In genomic region chr18:5237723-5238370, GRCh38 we compare ENCODE assay signal across 8 cellular contexts. TPM values are rescaled to one million over a fixed set of nuclear protein-coding genes. Genes with fewer than 3 reads are reported as not detected.
DNase-seq lines count a peak whose midpoint lies in the region; ATAC-seq and TF ChIP-seq lines count a peak whose summit lies in the region.

No MANE protein-coding gene starts in this region.

- H3K27me3 Mint-ChIP-seq in GM23338 (ENCODE audit: insufficient read depth, low read depth, poor library complexity) = peaks cover 3% of the 10 kb centered on the region
- H3K27me3 Mint-ChIP-seq in activated naive CD8-positive, alpha-beta T cell = no peaks in the 10 kb centered on the region
- H3K27me3 Mint-ChIP-seq in osteocyte (ENCODE audit: unreplicated experiment) = peaks cover 12% of the 10 kb centered on the region

- POLR2A ChIA-PET in SK-N-SH (lab: Yijun Ruan, JAX) = interaction anchor here (0.8 to 3.3 kb wide), 3 partner anchors 11 to 57 kb away, joined by 3 to 30 read pairs (median 4); partner anchors contain the start of gene ZBTB14

- H3K4me2 ChIP-seq in GM23338 (peak overlapping the region; percentile 98), Loucy (ENCODE audit: low read depth, low read length, poor library complexity, severe bottlenecking) (peak overlapping the region; percentile 77), SK-N-SH (peak overlapping the region; percentile 90)

- H3F3A ChIP-seq in GM23338 (replicated peaks; ENCODE audit: low read depth) (no peaks in the 10 kb centered on the region; the same call in 1 of the 2 replicates), Loucy (ENCODE audit: low read depth) (no peaks in the 10 kb centered on the region), SK-N-SH (replicated peaks; ENCODE audit: insufficient read depth) (no peaks in the 10 kb centered on the region)

- H3K9me3 Mint-ChIP-seq in GM23338 = peaks cover 2% of the 10 kb centered on the region; the same call in 1 of the 3 replicates
- no peaks in the 10 kb centered on the region for H3K9me3 Mint-ChIP-seq in activated naive CD8-positive, alpha-beta T cell (ENCODE audit: low read depth)
- H3K9me3 Mint-ChIP-seq in osteocyte (ENCODE audit: unreplicated experiment) = no peaks in the 10 kb centered on the region

- no peak for TF ChIP-seq RAD21 in SK-N-SH (IDR thresholded peaks at IDR 0.05; ENCODE audit: low read length)

- H3K36me3 ChIP-seq in GM23338 (ENCODE audit: insufficient read depth) (no peaks in the 10 kb centered on the region), Loucy (ENCODE audit: insufficient read depth, low read length) (no peaks in the 10 kb centered on the region), SK-N-SH (replicated peaks in 1 of 2; ENCODE audit: control insufficient read depth in 1 of 2, insufficient read depth in 2 of 2, low read length in 1 of 2) (peaks cover 0 to 10% of the 10 kb centered on the region in 2 experiments), thoracic aorta (peaks cover 9% of the 10 kb centered on the region)

- H3K27ac Mint-ChIP-seq in GM23338 = peak overlapping the region; percentile 96
- H3K27ac Mint-ChIP-seq in activated naive CD8-positive, alpha-beta T cell = peak overlapping the region; percentile 97
- peak overlapping the region; percentile 99 for H3K27ac Mint-ChIP-seq in osteocyte (ENCODE audit: unreplicated experiment)

- H3K4me1 Mint-ChIP-seq in GM23338 (peaks cover 13% of the 10 kb centered on the region; the same call in 2 of the 3 replicates), osteocyte (ENCODE audit: unreplicated experiment) (peaks cover 33% of the 10 kb centered on the region)
- peaks cover 52% of the 10 kb centered on the region for H3K4me1 Mint-ChIP-seq in activated naive CD8-positive, alpha-beta T cell (ENCODE audit: low read depth)

- peak overlapping the region; percentile 99 for H2AFZ ChIP-seq in GM23338
- H2AFZ ChIP-seq in Loucy (ENCODE audit: low read length) = peak overlapping the region; percentile 75
- peak overlapping the region; percentile 99 for H2AFZ ChIP-seq in SK-N-SH (ENCODE audit: low read depth)

- DNase-seq in GF-D8 (lab: John Stamatoyannopoulos, UW) (peak; percentile 72), GM23338 (ENCODE audit: low spot score) (peak; percentile 92), SK-N-SH (peak; percentile 90), head of caudate nucleus (peak; percentile 77 to 96 (median 92)), osteocyte (ENCODE audit: extremely low spot score, unreplicated experiment) (peak; percentile 95), thoracic aorta (ENCODE audit: low spot score) (peak; percentile 47)

- TF ChIP-seq EP300 in SK-N-SH (IDR thresholded peaks at IDR 0.05; ENCODE audit: borderline replicate concordance in 1 of 2, low read depth in 1 of 2, low read length in 1 of 2) = no peak

- ATAC-seq in GM23338 (peak; percentile 92), thoracic aorta (ENCODE audit: insufficient number of reproducible peaks, low FRiP score, low read depth) (peak; percentile 91)

- H3K4me1 ChIP-seq in GM23338 (ENCODE audit: insufficient read depth) = peaks cover 15% of the 10 kb centered on the region
- H3K4me1 ChIP-seq in Loucy (ENCODE audit: insufficient read depth, low read length, poor library complexity, severe bottlenecking) = no peaks in the 10 kb centered on the region
- peaks cover 0 to 10% of the 10 kb centered on the region in 2 experiments; a peak in 2 of 4 replicates for H3K4me1 ChIP-seq in SK-N-SH (ENCODE audit: control insufficient read depth in 1 of 2, insufficient read depth in 2 of 2, low read depth in 1 of 2, low read length in 1 of 2)
- peaks cover 15 to 31% of the 10 kb centered on the region in 2 donors for H3K4me1 ChIP-seq in thoracic aorta (ENCODE audit: control insufficient read depth in 1 of 2, low read depth in 2 of 2)

- intact Hi-C loops in head of caudate nucleus (cut with DNase I) = loop anchor here (2.0 to 5.0 kb wide), 2 partner anchors 57 to 179 kb away; partner anchors contain the start of gene ZBTB14

- 11% methylated on average over 11 of the region's 71 CpGs for WGBS in SK-N-SH (ENCODE audit: low lambda C conversion rate)

- CTCF ChIA-PET in SK-N-SH (lab: Yijun Ruan, JAX) = interaction anchor here (0.8 to 1.2 kb wide), 3 partner anchors 12 to 57 kb away, joined by 3 read pairs; no protein-coding TSS in a partner anchor

- H3K4me3 Mint-ChIP-seq in GM23338 (peak overlapping the region; percentile 97), osteocyte (ENCODE audit: unreplicated experiment) (peak overlapping the region; percentile 93)
- peak overlapping the region; percentile 91 for H3K4me3 Mint-ChIP-seq in activated naive CD8-positive, alpha-beta T cell

- H3K79me2 ChIP-seq in GM23338 (replicated peaks; ENCODE audit: insufficient read depth) (peaks cover 4% of the 10 kb centered on the region; the same call in 1 of the 2 replicates), Loucy (ENCODE audit: insufficient read depth, low read length) (no peaks in the 10 kb centered on the region), SK-N-SH (ENCODE audit: insufficient read depth) (peaks cover 21% of the 10 kb centered on the region)

- H3K4me3 ChIP-seq in GM23338 = peak overlapping the region; percentile 91
- peak overlapping the region; percentile 79 for H3K4me3 ChIP-seq in Loucy (ENCODE audit: low read length, poor library complexity, severe bottlenecking)
- H3K4me3 ChIP-seq in SK-N-SH (ENCODE audit: low read depth in 2 of 2, low read length in 1 of 2) = peak overlapping the region; percentile 81 to 90
- peak overlapping the region; percentile 98 for H3K4me3 ChIP-seq in thoracic aorta

- H3K36me3 Mint-ChIP-seq in GM23338 (ENCODE audit: low read depth) = no peaks in the 10 kb centered on the region
- H3K36me3 Mint-ChIP-seq in activated naive CD8-positive, alpha-beta T cell = peaks cover 20% of the 10 kb centered on the region
- peaks cover 23% of the 10 kb centered on the region for H3K36me3 Mint-ChIP-seq in osteocyte (ENCODE audit: unreplicated experiment)

- H3K9me3 ChIP-seq in Loucy (ENCODE audit: insufficient read depth, low read depth, low read length) (no peaks in the 10 kb centered on the region), SK-N-SH (no peaks in the 10 kb centered on the region), thoracic aorta (no peaks in the 10 kb centered on the region)

- H3K27ac ChIP-seq in GM23338 (ENCODE audit: low read depth) = peak overlapping the region; percentile 95
- peak overlapping the region; percentile 94 to 95 for H3K27ac ChIP-seq in SK-N-SH (ENCODE audit: low read depth in 2 of 2, low read length in 1 of 2)
- H3K27ac ChIP-seq in thoracic aorta = peak overlapping the region; percentile 98

- peaks cover 5% of the 10 kb centered on the region; the same call in 1 of the 2 replicates for H4K20me1 ChIP-seq in GM23338 (replicated peaks; ENCODE audit: insufficient read depth)
- no peaks in the 10 kb centered on the region for H4K20me1 ChIP-seq in Loucy (ENCODE audit: insufficient read depth, low read length, poor library complexity, severe bottlenecking)
- no peaks in the 10 kb centered on the region for H4K20me1 ChIP-seq in SK-N-SH (ENCODE audit: insufficient read depth)

- TF ChIP-seq CTCF in GM23338 (conservative IDR thresholded peaks at IDR 0.05; ENCODE audit: low read depth in 2 of 2) (no peak), Loucy (conservative IDR thresholded peaks at IDR 0.05; ENCODE audit: low read length) (no peak), SK-N-SH (IDR thresholded peaks at IDR 0.05) (no peak; the same call in 1 of the 2 replicates), osteocyte (IDR thresholded peaks at IDR 0.05) (peak; percentile 37), thoracic aorta (IDR thresholded peaks at IDR 0.05) (no peak)

- H3K9me2 ChIP-seq in GM23338 (ENCODE audit: insufficient read depth) = no peaks in the 10 kb centered on the region
- no peaks in the 10 kb centered on the region for H3K9me2 ChIP-seq in Loucy (replicated peaks; ENCODE audit: low read depth, low read length)
- no peaks in the 10 kb centered on the region; the same call in 1 of the 2 replicates for H3K9me2 ChIP-seq in SK-N-SH

- H3K27me3 ChIP-seq in GM23338 (ENCODE audit: insufficient read depth) (peaks cover 19% of the 10 kb centered on the region), Loucy (ENCODE audit: insufficient read depth, low read length, poor library complexity, severe bottlenecking) (peaks cover 8% of the 10 kb centered on the region), SK-N-SH (ENCODE audit: insufficient read depth) (no peaks in the 10 kb centered on the region), thoracic aorta (replicated peaks; ENCODE audit: insufficient read depth) (no peaks in the 10 kb centered on the region)

- H3K9ac ChIP-seq in Loucy (ENCODE audit: low read depth, low read length, poor library complexity, severe bottlenecking) = peak overlapping the region; percentile 74
- H3K9ac ChIP-seq in SK-N-SH = peak overlapping the region; percentile 80

TF ChIP-seq in GM23338, 12 proteins besides CTCF, POLR2A, EP300 and RAD21 (continues in another document):
- TF ChIP-seq STAT1 (IDR thresholded peaks at IDR 0.05; ENCODE audit: unreplicated experiment) = no peak

RNA-seq across cellular contexts. Expression of gene AKAIN1, which starts 40.8 kb away (rescaled TPM):
- total RNA-seq in GM23338 (2014; rRNA removed; shearing (Covaris generic)) = not detected in 2 replicates
- polyA plus RNA-seq in GM23338 (2016; fragmentation: Nextera tagmentation; extraction: Ambion mirVana) = not detected in 2 replicates
- polyA plus RNA-seq in SK-N-SH (2012; rRNA removed) = not detected in 2 replicates
- polyA plus RNA-seq in SK-N-SH (2012; cell fraction: cytosol; rRNA removed) = not detected in 2 replicates
- polyA plus RNA-seq in SK-N-SH (2012; cell fraction: nucleus; rRNA removed) = not detected in 2 replicates
- not detected in 2 replicates for total RNA-seq in osteocyte
- total RNA-seq in thoracic aorta = not detected

RNA-seq across cellular contexts. Expression of gene ZBTB14, which starts 57.7 kb away (rescaled TPM):
- total RNA-seq in GM23338 (2014; rRNA removed; shearing (Covaris generic)) = 14.0 and 16.8 TPM in 2 replicates
- 5.2 and 6.0 TPM in 2 replicates for polyA plus RNA-seq in GM23338 (2016; fragmentation: Nextera tagmentation; extraction: Ambion mirVana)
- polyA plus RNA-seq in SK-N-SH (2012; rRNA removed) = 4.6 and 6.8 TPM in 2 replicates
- polyA plus RNA-seq in SK-N-SH (2012; cell fraction: cytosol; rRNA removed) = 6.2 and 6.5 TPM in 2 replicates
- polyA plus RNA-seq in SK-N-SH (2012; cell fraction: nucleus; rRNA removed) = 8.4 and 12.5 TPM in 2 replicates
- total RNA-seq in osteocyte = 14.2 and 14.4 TPM in 2 replicates
- 1 to 10 TPM; 6.1 to 8.4 TPM for total RNA-seq in thoracic aorta

Comparison
In these comparisons a context has a peak if more than half of its experiments do, and no peak if none do; other contexts are left out.
1. Peak in every context shown above with its lines: DNase-seq, ATAC-seq, H3K4me3 ChIP-seq and H3K27ac ChIP-seq.